Comparison of ENCODE assay signal across 16 cellular contexts in the genomic region with DNA sequence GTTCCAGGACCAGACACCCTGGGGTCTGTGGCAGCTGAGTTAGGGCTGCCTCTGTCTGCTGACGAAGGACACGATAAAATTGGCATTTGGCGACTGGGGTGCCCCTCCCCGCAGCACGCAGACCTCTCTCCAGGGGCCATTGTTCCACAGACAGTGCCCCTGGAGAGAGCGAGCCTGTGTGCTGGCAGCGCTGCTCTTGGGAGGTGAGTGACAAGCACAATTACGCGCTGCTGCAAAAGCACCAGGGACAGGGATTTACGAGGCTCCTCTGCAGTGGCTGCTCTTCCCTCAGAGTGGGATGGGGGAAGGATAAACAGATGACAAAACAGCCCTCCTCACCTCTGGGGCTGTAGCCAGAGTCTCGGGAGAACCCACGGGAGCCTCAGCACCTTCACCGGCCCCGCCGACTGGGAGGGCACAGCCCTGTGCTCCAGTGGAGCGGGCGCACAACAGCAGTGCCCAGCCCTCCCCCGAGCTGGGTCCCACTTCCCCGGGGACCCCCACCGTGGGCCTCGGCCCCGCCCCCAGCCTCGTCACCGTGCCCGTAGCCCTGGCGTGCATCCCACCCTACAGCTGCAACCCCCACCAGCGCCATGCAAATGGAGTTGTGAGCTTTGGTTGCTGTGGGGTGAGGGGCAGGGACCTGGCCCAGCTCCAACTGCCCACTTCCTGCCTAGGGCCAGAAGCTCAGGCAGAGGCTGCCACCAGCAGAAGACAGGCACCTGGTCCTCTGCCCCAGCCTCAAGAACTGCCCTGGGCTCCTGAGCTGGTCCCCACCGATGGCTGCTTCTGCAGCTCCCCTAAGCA. TPM values are rescaled to one million over a fixed set of nuclear protein-coding genes. Genes with fewer than 3 reads are reported as not detected.
DNase-seq lines count a peak whose midpoint lies in the region; ATAC-seq and TF ChIP-seq lines count a peak whose summit lies in the region.
"Had no signal": no experiment of that assay in that cellular context is flagged by ENCODE, and none has a peak within 500 bp of the region (broad histone marks: within the 10 kb centered on the region; RNA-seq: fewer than 3 reads in every experiment).

No MANE protein-coding gene starts in this region.

- H3K4me1 ChIP-seq in GM23338 (ENCODE audit: insufficient read depth) (no peaks in the 10 kb centered on the region; the same call in 1 of the 2 replicates), hepatocyte (ENCODE audit: insufficient read depth) (peaks cover 6% of the 10 kb centered on the region)
- H3K4me1 ChIP-seq: uterus had no signal

- H3K27ac Mint-ChIP-seq in GM23338, result peak overlapping the region; percentile 56
- H3K27ac Mint-ChIP-seq: activated naive CD8-positive, alpha-beta T cell treated with anti-CD3 and anti-CD28 coated beads, Interleukin-2, amount 10 ng/mL, durations not matched to agents 7 days and 5 days; immature natural killer cell had no signal

- peaks cover 9% of the 10 kb centered on the region for H3K4me1 Mint-ChIP-seq in GM23338
- H3K4me1 Mint-ChIP-seq: activated naive CD8-positive, alpha-beta T cell treated with anti-CD3 and anti-CD28 coated beads, Interleukin-2, amount 10 ng/mL, durations not matched to agents 7 days and 5 days; immature natural killer cell had no signal

- peaks cover 13% of the 10 kb centered on the region for H3K36me3 Mint-ChIP-seq in GM23338 (ENCODE audit: low read depth)
- H3K36me3 Mint-ChIP-seq: activated naive CD8-positive, alpha-beta T cell treated with anti-CD3 and anti-CD28 coated beads, Interleukin-2, amount 10 ng/mL, durations not matched to agents 7 days and 5 days had no signal

- ATAC-seq in GM23338, result no peak

- H2AFZ ChIP-seq in GM23338, result no peak overlapping the region
- no peak overlapping the region for H2AFZ ChIP-seq in hepatocyte
- H2AFZ ChIP-seq: PC-9 had no signal

- peaks cover 3% of the 10 kb centered on the region; the same call in 2 of the 3 replicates for H3K9me3 Mint-ChIP-seq in GM23338
- H3K9me3 Mint-ChIP-seq: activated naive CD8-positive, alpha-beta T cell treated with anti-CD3 and anti-CD28 coated beads, Interleukin-2, amount 10 ng/mL, durations not matched to agents 7 days and 5 days; immature natural killer cell had no signal

- no peaks in the 10 kb centered on the region for H3K79me2 ChIP-seq in GM23338 (replicated peaks; ENCODE audit: insufficient read depth)
- H3K79me2 ChIP-seq in hepatocyte, result no peaks in the 10 kb centered on the region

- DNase-seq in GM23338 (ENCODE audit: low spot score) (no peak), NCI-H1694 treated with DMSO at 0.1 percent for 48 hours (lab: John Stamatoyannopoulos, UW) (peak; percentile 41), hepatocyte (ENCODE audit: low spot score) (no peak), SKM-1 (lab: John Stamatoyannopoulos, UW; ENCODE audit: unreplicated experiment) (no peak), EL (no peak)
- DNase-seq in stimulated activated CD4-positive, alpha-beta T cell treated with anti-CD3 and anti-CD28 coated beads, Interleukin-4, amount 100 ng/mL, for 1 hour, result no peak
- DNase-seq: activated CD4-positive, alpha-beta T cell treated with anti-CD3 and anti-CD28 coated beads for 1 hour; activated naive CD8-positive, alpha-beta T cell treated with anti-CD3 and anti-CD28 coated beads, Interleukin-2, amount 10 ng/mL, durations not matched to agents 7 days and 5 days; activated T-cell treated with anti-CD3 and anti-CD28 coated beads for 4 hours; central memory CD4-positive, alpha-beta T cell; immature natural killer cell; PC-9; stimulated activated naive CD4-positive, alpha-beta T cell treated with Interleukin-2 at 50 U/mL for 16 hours; SW 1271; uterus had no signal

- no peak overlapping the region for H3K4me2 ChIP-seq in GM23338
- peak overlapping the region; percentile 33 for H3K4me2 ChIP-seq in hepatocyte
- H3K4me2 ChIP-seq: PC-9 had no signal

- H3K36me3 ChIP-seq in GM23338 (ENCODE audit: insufficient read depth), result no peaks in the 10 kb centered on the region
- H3K36me3 ChIP-seq in hepatocyte (replicated peaks; ENCODE audit: insufficient read depth, low read depth), result no peaks in the 10 kb centered on the region
- H3K36me3 ChIP-seq: uterus had no signal

- peaks cover 15% of the 10 kb centered on the region for H3K27me3 Mint-ChIP-seq in GM23338 (ENCODE audit: insufficient read depth, low read depth, poor library complexity)
- H3K27me3 Mint-ChIP-seq: activated naive CD8-positive, alpha-beta T cell treated with anti-CD3 and anti-CD28 coated beads, Interleukin-2, amount 10 ng/mL, durations not matched to agents 7 days and 5 days had no signal

- H3K9me2 ChIP-seq in GM23338 (ENCODE audit: insufficient read depth) (no peaks in the 10 kb centered on the region), hepatocyte (replicated peaks; ENCODE audit: insufficient read depth) (no peaks in the 10 kb centered on the region)

- H3K27ac ChIP-seq in GM23338 (ENCODE audit: low read depth), result no peak overlapping the region
- H3K27ac ChIP-seq in hepatocyte, result peak overlapping the region; percentile 16
- H3K27ac ChIP-seq: C4-2B, PC-9, uterus had no signal

- no peak overlapping the region for H3K4me3 Mint-ChIP-seq in GM23338
- H3K4me3 Mint-ChIP-seq: activated naive CD8-positive, alpha-beta T cell treated with anti-CD3 and anti-CD28 coated beads, Interleukin-2, amount 10 ng/mL, durations not matched to agents 7 days and 5 days; immature natural killer cell had no signal

- 76% methylated on average over 18 of the region's 28 CpGs for WGBS in hepatocyte (ENCODE audit: low lambda C conversion rate, missing lambda C conversion rate)

- H3F3A ChIP-seq in GM23338 (replicated peaks; ENCODE audit: low read depth), result no peaks in the 10 kb centered on the region

- TF ChIP-seq CTCF in GM23338 (conservative IDR thresholded peaks at IDR 0.05; ENCODE audit: low read depth in 2 of 2) (no peak), hepatocyte (IDR thresholded peaks at IDR 0.05; ENCODE audit: poor library complexity) (no peak)

- H4K20me1 ChIP-seq in GM23338 (replicated peaks; ENCODE audit: insufficient read depth), result 0 out of 2 replicates have a peak, but pooled peaks cover 3% of the 10 kb centered on the region
- no peaks in the 10 kb centered on the region for H4K20me1 ChIP-seq in hepatocyte (ENCODE audit: insufficient read depth, poor library complexity, severe bottlenecking)

- H3K4me3 ChIP-seq in GM23338 (no peak overlapping the region), hepatocyte (no peak overlapping the region)
- H3K4me3 ChIP-seq: PC-9, uterus had no signal

- H3K27me3 ChIP-seq in GM23338 (ENCODE audit: insufficient read depth), result no peaks in the 10 kb centered on the region
- H3K27me3 ChIP-seq in hepatocyte, result no peaks in the 10 kb centered on the region
- H3K27me3 ChIP-seq: uterus had no signal

- H3K9me3 ChIP-seq in hepatocyte (ENCODE audit: low read depth), result no peaks in the 10 kb centered on the region
- H3K9me3 ChIP-seq: uterus had no signal

TF ChIP-seq in GM23338, 12 proteins besides CTCF, POLR2A, EP300 and RAD21 (continues in another document):
- TF ChIP-seq ZNF114 (CRISPR knock-in tag; IDR thresholded peaks at IDR 0.05), result no peak
- no peak for TF ChIP-seq JUNB (IDR thresholded peaks at IDR 0.05; ENCODE audit: unreplicated experiment)
- TF ChIP-seq, protein P1, sequence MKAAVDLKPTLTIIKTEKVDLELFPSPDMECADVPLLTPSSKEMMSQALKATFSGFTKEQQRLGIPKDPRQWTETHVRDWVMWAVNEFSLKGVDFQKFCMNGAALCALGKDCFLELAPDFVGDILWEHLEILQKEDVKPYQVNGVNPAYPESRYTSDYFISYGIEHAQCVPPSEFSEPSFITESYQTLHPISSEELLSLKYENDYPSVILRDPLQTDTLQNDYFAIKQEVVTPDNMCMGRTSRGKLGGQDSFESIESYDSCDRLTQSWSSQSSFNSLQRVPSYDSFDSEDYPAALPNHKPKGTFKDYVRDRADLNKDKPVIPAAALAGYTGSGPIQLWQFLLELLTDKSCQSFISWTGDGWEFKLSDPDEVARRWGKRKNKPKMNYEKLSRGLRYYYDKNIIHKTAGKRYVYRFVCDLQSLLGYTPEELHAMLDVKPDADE (IDR thresholded peaks at IDR 0.05), result no peak
- TF ChIP-seq EZH2 (IDR thresholded peaks at IDR 0.05; ENCODE audit: low read depth, unreplicated experiment), result no peak

RNA-seq across cellular contexts. Expression of a gene that starts 19.6 kb away (rescaled TPM):
- total RNA-seq in GM23338 (2014; rRNA removed; shearing (Covaris generic)), result 51.2 and 67.3 TPM in 2 replicates
- polyA plus RNA-seq in GM23338 (2016; fragmentation: Nextera tagmentation; extraction: Ambion mirVana) (54.1 and 55.4 TPM in 2 replicates), hepatocyte (152 and 155 TPM in 2 replicates)
- 61.5 and 92.4 TPM in 2 replicates for total RNA-seq in hepatocyte

RNA-seq across cellular contexts. Expression of a gene that starts 34.7 kb away (rescaled TPM):
- 36.4 and 47.5 TPM in 2 replicates for total RNA-seq in GM23338 (2014; rRNA removed; shearing (Covaris generic))
- polyA plus RNA-seq in GM23338 (2016; fragmentation: Nextera tagmentation; extraction: Ambion mirVana), result 23.7 and 28.4 TPM in 2 replicates
- total RNA-seq in hepatocyte, result 57.8 and 68.0 TPM in 2 replicates
- polyA plus RNA-seq in hepatocyte, result 49.7 and 56.2 TPM in 2 replicates

RNA-seq across cellular contexts. Expression of a gene that starts 48.3 kb away (rescaled TPM):
- 145 and 150 TPM in 2 replicates for total RNA-seq in GM23338 (2014; rRNA removed; shearing (Covaris generic))
- 76.8 and 88.4 TPM in 2 replicates for polyA plus RNA-seq in GM23338 (2016; fragmentation: Nextera tagmentation; extraction: Ambion mirVana)
- total RNA-seq in hepatocyte, result 62.5 and 82.8 TPM in 2 replicates
- polyA plus RNA-seq in hepatocyte, result 148 and 177 TPM in 2 replicates

RNA-seq across cellular contexts. Expression of a gene that starts 48.7 kb away (rescaled TPM):
- 32.2 and 34.0 TPM in 2 replicates for total RNA-seq in GM23338 (2014; rRNA removed; shearing (Covaris generic))
- polyA plus RNA-seq in GM23338 (2016; fragmentation: Nextera tagmentation; extraction: Ambion mirVana) (369 TPM in 2 replicates), hepatocyte (372 and 402 TPM in 2 replicates)
- total RNA-seq in hepatocyte, result 38.0 and 50.2 TPM in 2 replicates

RNA-seq across cellular contexts. Expression of a gene that starts 58.2 kb away (rescaled TPM):
- total RNA-seq in GM23338 (2014; rRNA removed; shearing (Covaris generic)), result 109 and 119 TPM in 2 replicates
- polyA plus RNA-seq in GM23338 (2016; fragmentation: Nextera tagmentation; extraction: Ambion mirVana) (62.9 and 64.4 TPM in 2 replicates), hepatocyte (356 and 392 TPM in 2 replicates)
- total RNA-seq in hepatocyte, result 248 and 260 TPM in 2 replicates
